Comparison of ENCODE assay signal across 8 cellular contexts in genomic region chr19:12668346-12668745, GRCh38. TPM values are rescaled to one million over a fixed set of nuclear protein-coding genes. Genes with fewer than 3 reads are reported as not detected.
DNase-seq lines count a peak whose midpoint lies in the region; ATAC-seq and TF ChIP-seq lines count a peak whose summit lies in the region.

No MANE protein-coding gene starts in this region.

- H3K36me3 ChIP-seq in lower lobe of right lung: peaks cover 38% of the 10 kb centered on the region
- peaks cover 4 to 47% (median 24%) of the 10 kb centered on the region in 3 donors for H3K36me3 ChIP-seq in tibial artery

- no peak for TF ChIP-seq CTCF in astrocyte of the spinal cord (IDR thresholded peaks at IDR 0.05; ENCODE audit: low read depth, low read length)
- TF ChIP-seq CTCF in lower lobe of right lung (IDR thresholded peaks at IDR 0.05): no peak
- no peak for TF ChIP-seq CTCF in tibial artery (IDR thresholded peaks at IDR 0.05)

- H3K36me3 Mint-ChIP-seq in activated T-cell treated with anti-CD3 and anti-CD28 coated beads, Interleukin-2, amount 50 U/mL, for 72 hours (ENCODE audit: insufficient read depth in 2 of 2): peaks cover 12 to 16% of the 10 kb centered on the region in 2 donors

- H3K4me1 Mint-ChIP-seq in activated T-cell treated with anti-CD3 and anti-CD28 coated beads, Interleukin-2, amount 50 U/mL, for 72 hours (ENCODE audit: low read depth): peaks cover 62% of the 10 kb centered on the region

- H3K4me1 ChIP-seq in lower lobe of right lung (peaks cover 50% of the 10 kb centered on the region), tibial artery (peaks cover 0 to 53% (median 38%) of the 10 kb centered on the region in 4 donors)

- no peak for DNase-seq in activated T-cell treated with anti-CD3 and anti-CD28 coated beads, Interleukin-2, amount 50 U/mL, for 72 hours
- no peak for DNase-seq in activated T-cell treated with anti-CD3 and anti-CD28 coated beads, Interleukin-2, amount 50 U/mL, for 1 hour
- no peak for DNase-seq in astrocyte of the spinal cord (ENCODE audit: low read depth, low spot score)
- DNase-seq in lower lobe of right lung: no peak
- no peak for DNase-seq in tibial artery
- no peak for DNase-seq in AG08395 (ENCODE audit: low spot score)
- no peak for DNase-seq in NCI-H748 (lab: John Stamatoyannopoulos, UW; ENCODE audit: unreplicated experiment)

- no peak for ATAC-seq in activated T-cell treated with anti-CD3 and anti-CD28 coated beads, Interleukin-2, amount 50 U/mL, for 72 hours (replicated peaks in 1 of 2)
- ATAC-seq in lower lobe of right lung (no peak), HG03025 (IDR thresholded peaks at IDR 0.05; ENCODE audit: low FRiP score, unreplicated experiment) (no peak)

- H3K4me3 ChIP-seq in astrocyte of the spinal cord (ENCODE audit: low read depth, low read length): peak overlapping the region; percentile 88
- H3K4me3 ChIP-seq in lower lobe of right lung: peak overlapping the region; percentile 95
- peak overlapping the region; percentile 72 to 75 for H3K4me3 ChIP-seq in tibial artery

- no peaks in the 10 kb centered on the region for H3K9me3 Mint-ChIP-seq in activated T-cell treated with anti-CD3 and anti-CD28 coated beads, Interleukin-2, amount 50 U/mL, for 72 hours

- H3K27me3 ChIP-seq in lower lobe of right lung (ENCODE audit: low read depth) (no peaks in the 10 kb centered on the region), tibial artery (no peaks in the 10 kb centered on the region)

- H3K27ac Mint-ChIP-seq in activated T-cell treated with anti-CD3 and anti-CD28 coated beads, Interleukin-2, amount 50 U/mL, for 72 hours: peak overlapping the region; percentile 100

- intact Hi-C loops in lower lobe of right lung (cut with DNase I): no loop called here
- intact Hi-C loops in tibial artery (cut with DNase I; ENCODE audit: low total_unique reads): no loop called here

- no peaks in the 10 kb centered on the region for H3K9me3 ChIP-seq in lower lobe of right lung
- no peaks in the 10 kb centered on the region for H3K9me3 ChIP-seq in tibial artery

- in situ Hi-C loops in astrocyte of the spinal cord (cut with HindIII; ENCODE audit: low sequenced_read_pairs): no loop called here

- peak overlapping the region; percentile 90 to 93 for H3K4me3 Mint-ChIP-seq in activated T-cell treated with anti-CD3 and anti-CD28 coated beads, Interleukin-2, amount 50 U/mL, for 72 hours

- no peaks in the 10 kb centered on the region for H3K27me3 Mint-ChIP-seq in activated T-cell treated with anti-CD3 and anti-CD28 coated beads, Interleukin-2, amount 50 U/mL, for 72 hours (ENCODE audit: low read depth)

- peak overlapping the region; percentile 98 for H3K27ac ChIP-seq in lower lobe of right lung
- H3K27ac ChIP-seq in tibial artery: peak overlapping the region; percentile 93 to 95

RNA-seq across cellular contexts. Expression of gene WDR83, which starts 1.7 kb away (rescaled TPM):
- total RNA-seq in activated T-cell treated with anti-CD3 and anti-CD28 coated beads, Interleukin-2, amount 50 U/mL, for 72 hours: 10 to 100 TPM; 18.4 to 24.0 TPM
- 8.6 TPM for total RNA-seq in lower lobe of right lung

RNA-seq across cellular contexts. Expression of gene MAN2B1, which starts 1.8 kb away (rescaled TPM):
- total RNA-seq in activated T-cell treated with anti-CD3 and anti-CD28 coated beads, Interleukin-2, amount 50 U/mL, for 72 hours: 100 to 1,000 TPM in 1 of 2 donors, 10 to 100 TPM in 1; 75.8 to 109 TPM
- total RNA-seq in lower lobe of right lung: 251 TPM

RNA-seq across cellular contexts. Expression of gene DHPS, which starts 13.3 kb away (rescaled TPM):
- total RNA-seq in activated T-cell treated with anti-CD3 and anti-CD28 coated beads, Interleukin-2, amount 50 U/mL, for 72 hours: 100 to 1,000 TPM; 140 to 150 TPM
- 77.0 TPM for total RNA-seq in lower lobe of right lung

RNA-seq across cellular contexts. Expression of gene GNG14, which starts 19.5 kb away (rescaled TPM):
- not detected for total RNA-seq in activated T-cell treated with anti-CD3 and anti-CD28 coated beads, Interleukin-2, amount 50 U/mL, for 72 hours
- not detected for total RNA-seq in lower lobe of right lung

RNA-seq across cellular contexts. Expression of gene FBXW9, which starts 28.1 kb away (rescaled TPM):
- 1 to 10 TPM; 3.5 to 6.9 TPM for total RNA-seq in activated T-cell treated with anti-CD3 and anti-CD28 coated beads, Interleukin-2, amount 50 U/mL, for 72 hours
- total RNA-seq in lower lobe of right lung: 6.0 TPM
